In genomic region chr4:98996056-98996941, GRCh38 we compare ENCODE assay signal across 8 cellular contexts. TPM values are rescaled to one million over a fixed set of nuclear protein-coding genes. Genes with fewer than 3 reads are reported as not detected.
DNase-seq lines count a peak whose midpoint lies in the region; ATAC-seq and TF ChIP-seq lines count a peak whose summit lies in the region.

No MANE protein-coding gene starts in this region.

- peak overlapping the region; percentile 95 for H3K27ac ChIP-seq in left ventricle myocardium inferior (replicated peaks)

- peaks cover 38% of the 10 kb centered on the region for H3K4me1 Mint-ChIP-seq in activated naive CD8-positive, alpha-beta T cell treated with anti-CD3 and anti-CD28 coated beads for 36 hours

- TF ChIP-seq CTCF in left ventricle myocardium inferior (IDR thresholded peaks at IDR 0.05; ENCODE audit: borderline replicate concordance) = no peak

- no peaks in the 10 kb centered on the region for H3K27me3 Mint-ChIP-seq in activated naive CD8-positive, alpha-beta T cell treated with anti-CD3 and anti-CD28 coated beads for 36 hours

- H3K36me3 Mint-ChIP-seq in activated naive CD8-positive, alpha-beta T cell treated with anti-CD3 and anti-CD28 coated beads for 36 hours = peaks cover 26% of the 10 kb centered on the region

- no peaks in the 10 kb centered on the region for H3K9me3 Mint-ChIP-seq in activated naive CD8-positive, alpha-beta T cell treated with anti-CD3 and anti-CD28 coated beads for 36 hours

- H3K27me3 ChIP-seq in left ventricle myocardium inferior (ENCODE audit: low read depth) = no peaks in the 10 kb centered on the region

- intact Hi-C loops in left ventricle myocardium inferior (cut with micrococcal nuclease) = no loop called here

- peaks cover 48% of the 10 kb centered on the region for H3K4me1 ChIP-seq in left ventricle myocardium inferior

- peak; percentile 22 for ATAC-seq in HG02885 (IDR thresholded peaks at IDR 0.05; ENCODE audit: poor library complexity, unreplicated experiment)

- H3K9me3 ChIP-seq in left ventricle myocardium inferior (replicated peaks) = no peaks in the 10 kb centered on the region

- peak overlapping the region; percentile 85 for H3K4me3 Mint-ChIP-seq in activated naive CD8-positive, alpha-beta T cell treated with anti-CD3 and anti-CD28 coated beads for 36 hours

- H3K4me3 ChIP-seq in left ventricle myocardium inferior = peak overlapping the region; percentile 97

- peak in 3 of 4 experiments; percentile 4 to 45 (median 25) for DNase-seq in activated CD4-positive, CD25-positive, alpha-beta regulatory T cell (lab: John Stamatoyannopoulos, UW)
- no peak for DNase-seq in activated CD4-positive, CD25-positive, alpha-beta regulatory T cell treated with anti-CD3 and anti-CD28 coated beads, Interleukin-2, amount 50 U/mL, for 72 hours
- peak; percentile 49 for DNase-seq in NCI-H2227 treated with DMSO at 0.1 percent for 48 hours (lab: John Stamatoyannopoulos, UW)
- no peak for DNase-seq in activated naive CD8-positive, alpha-beta T cell treated with anti-CD3 and anti-CD28 coated beads for 36 hours
- no peak for DNase-seq in left ventricle myocardium inferior
- DNase-seq in retina = peak; percentile 54
- no peak for DNase-seq in SW 1271 (lab: John Stamatoyannopoulos, UW)

- H3K27ac Mint-ChIP-seq in activated naive CD8-positive, alpha-beta T cell treated with anti-CD3 and anti-CD28 coated beads for 36 hours = peak overlapping the region; percentile 84

- H3K36me3 ChIP-seq in left ventricle myocardium inferior = no peaks in the 10 kb centered on the region

RNA-seq across cellular contexts. Expression of gene METAP1, which starts 0.8 kb away (rescaled TPM):
- 10 to 100 TPM; 68.7 to 71.5 TPM for total RNA-seq in activated naive CD8-positive, alpha-beta T cell treated with anti-CD3 and anti-CD28 coated beads for 36 hours
- 50.8 TPM for total RNA-seq in left ventricle myocardium inferior

Comparison
In these comparisons a context has a peak if more than half of its experiments do, and no peak if none do; other contexts are left out.
1. DNase-seq: peak in activated CD4-positive, CD25-positive, alpha-beta regulatory T cell (3 of 4), NCI-H2227 treated with DMSO at 0.1 percent for 48 hours (single experiment) and retina (single experiment); none in activated CD4-positive, CD25-positive, alpha-beta regulatory T cell treated with anti-CD3 and anti-CD28 coated beads, Interleukin-2, amount 50 U/mL, for 72 hours (single experiment), activated naive CD8-positive, alpha-beta T cell treated with anti-CD3 and anti-CD28 coated beads for 36 hours (single experiment), left ventricle myocardium inferior (single experiment) and SW 1271 (0 of 2).